In the genomic region with DNA sequence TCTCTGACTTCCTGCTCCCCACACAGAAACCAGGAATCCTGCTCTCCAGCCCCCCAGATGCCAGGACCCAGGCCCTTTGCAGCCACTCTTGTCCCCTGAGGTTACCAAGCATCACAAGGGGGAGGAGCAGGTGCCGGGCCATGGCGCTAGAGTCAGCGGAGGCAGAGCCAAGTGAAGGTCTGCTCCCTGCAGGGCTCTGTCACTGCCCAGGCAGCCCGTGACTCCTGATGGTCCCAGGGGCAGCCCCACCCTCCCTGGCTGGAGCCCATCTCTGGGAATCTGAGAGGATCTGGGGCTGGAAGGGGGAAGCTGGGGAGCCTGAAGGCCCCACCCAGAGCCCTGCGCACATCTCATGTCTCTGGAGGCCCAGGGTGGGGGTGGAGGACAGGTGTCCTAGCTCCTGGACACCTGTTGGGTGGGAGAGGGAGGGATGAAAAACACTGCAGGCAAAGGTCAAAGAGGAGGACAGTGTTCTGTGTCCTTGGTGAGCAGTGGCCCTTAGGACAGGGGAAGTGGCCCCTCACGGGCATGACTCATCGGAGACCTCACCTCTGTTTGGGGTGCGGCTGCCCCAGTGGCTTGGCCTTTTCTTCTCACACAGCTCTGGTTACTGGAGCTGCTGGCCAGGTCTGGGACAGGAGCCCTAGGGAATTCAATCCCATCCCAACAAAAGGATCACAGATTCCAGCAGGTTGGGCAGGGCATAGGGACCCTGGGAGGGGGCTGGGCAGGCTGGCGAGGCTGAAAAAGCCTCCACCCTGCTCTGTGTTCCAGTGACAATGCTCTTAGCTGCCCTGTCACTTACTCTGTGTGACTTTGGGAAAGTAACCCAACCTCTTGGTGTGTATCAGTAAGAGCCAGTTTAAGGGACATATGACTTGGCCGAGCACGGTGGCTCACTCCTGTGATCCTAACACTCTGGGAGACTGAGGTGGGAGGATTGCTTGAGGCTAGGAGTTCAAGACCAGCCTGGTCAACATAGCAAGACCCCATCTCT, we compare ENCODE assay signal across 2 cellular contexts.
TF ChIP-seq lines count a peak whose summit lies in the region.

PRSS36 (minus strand) TSS at position 173 of the 997 bp plus-strand sequence; CDS start at position 142, 31 bp downstream.

TF ChIP-seq in GM23338, 12 proteins besides CTCF, POLR2A, EP300 and RAD21 (continues in another document):
- no peak for TF ChIP-seq EZH2phosphoT487 (IDR thresholded peaks at IDR 0.05; ENCODE audit: unreplicated experiment)
- TF ChIP-seq CREB1 (CRISPR knock-in tag; IDR thresholded peaks at IDR 0.05; ENCODE audit: low read depth), result no peak
- TF ChIP-seq ETS1 (IDR thresholded peaks at IDR 0.05), result no peak
- TF ChIP-seq EZH2 (IDR thresholded peaks at IDR 0.05; ENCODE audit: low read depth, unreplicated experiment), result no peak
- TF ChIP-seq STAT1 (IDR thresholded peaks at IDR 0.05; ENCODE audit: unreplicated experiment), result no peak
- TF ChIP-seq, protein P1, sequence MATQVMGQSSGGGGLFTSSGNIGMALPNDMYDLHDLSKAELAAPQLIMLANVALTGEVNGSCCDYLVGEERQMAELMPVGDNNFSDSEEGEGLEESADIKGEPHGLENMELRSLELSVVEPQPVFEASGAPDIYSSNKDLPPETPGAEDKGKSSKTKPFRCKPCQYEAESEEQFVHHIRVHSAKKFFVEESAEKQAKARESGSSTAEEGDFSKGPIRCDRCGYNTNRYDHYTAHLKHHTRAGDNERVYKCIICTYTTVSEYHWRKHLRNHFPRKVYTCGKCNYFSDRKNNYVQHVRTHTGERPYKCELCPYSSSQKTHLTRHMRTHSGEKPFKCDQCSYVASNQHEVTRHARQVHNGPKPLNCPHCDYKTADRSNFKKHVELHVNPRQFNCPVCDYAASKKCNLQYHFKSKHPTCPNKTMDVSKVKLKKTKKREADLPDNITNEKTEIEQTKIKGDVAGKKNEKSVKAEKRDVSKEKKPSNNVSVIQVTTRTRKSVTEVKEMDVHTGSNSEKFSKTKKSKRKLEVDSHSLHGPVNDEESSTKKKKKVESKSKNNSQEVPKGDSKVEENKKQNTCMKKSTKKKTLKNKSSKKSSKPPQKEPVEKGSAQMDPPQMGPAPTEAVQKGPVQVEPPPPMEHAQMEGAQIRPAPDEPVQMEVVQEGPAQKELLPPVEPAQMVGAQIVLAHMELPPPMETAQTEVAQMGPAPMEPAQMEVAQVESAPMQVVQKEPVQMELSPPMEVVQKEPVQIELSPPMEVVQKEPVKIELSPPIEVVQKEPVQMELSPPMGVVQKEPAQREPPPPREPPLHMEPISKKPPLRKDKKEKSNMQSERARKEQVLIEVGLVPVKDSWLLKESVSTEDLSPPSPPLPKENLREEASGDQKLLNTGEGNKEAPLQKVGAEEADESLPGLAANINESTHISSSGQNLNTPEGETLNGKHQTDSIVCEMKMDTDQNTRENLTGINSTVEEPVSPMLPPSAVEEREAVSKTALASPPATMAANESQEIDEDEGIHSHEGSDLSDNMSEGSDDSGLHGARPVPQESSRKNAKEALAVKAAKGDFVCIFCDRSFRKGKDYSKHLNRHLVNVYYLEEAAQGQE (IDR thresholded peaks at IDR 0.05; ENCODE audit: unreplicated experiment), result no peak
- TF ChIP-seq POLR2AphosphoS5 (IDR thresholded peaks at IDR 0.05; ENCODE audit: low read depth), result no peak

TF ChIP-seq in K562, 482 proteins besides CTCF, POLR2A, EP300 and RAD21:
- 0 out of 2 replicates have a peak, but pooled peaks have one; percentile 9 for TF ChIP-seq ZNF121 (CRISPR knock-in tag; conservative IDR thresholded peaks at IDR 0.05)
- TF ChIP-seq, protein P2, sequence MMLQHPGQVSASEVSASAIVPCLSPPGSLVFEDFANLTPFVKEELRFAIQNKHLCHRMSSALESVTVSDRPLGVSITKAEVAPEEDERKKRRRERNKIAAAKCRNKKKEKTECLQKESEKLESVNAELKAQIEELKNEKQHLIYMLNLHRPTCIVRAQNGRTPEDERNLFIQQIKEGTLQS (IDR thresholded peaks at IDR 0.05), result peak; percentile 67
- TF ChIP-seq, protein P2 (CRISPR knock-in tag; conservative IDR thresholded peaks at IDR 0.05), result no peak
- no peak for TF ChIP-seq ZNF717 (CRISPR knock-in tag; IDR thresholded peaks at IDR 0.05)
- peak; percentile 22 for TF ChIP-seq PRDM10 (IDR thresholded peaks at IDR 0.05; ENCODE audit: partially characterized antibody)
- TF ChIP-seq LEF1 (IDR thresholded peaks at IDR 0.05), result no peak
- TF ChIP-seq JUND (IDR thresholded peaks at IDR 0.05; ENCODE audit: borderline replicate concordance, low read depth, low read length), result peak; percentile 55; the same call in 1 of the 2 replicates
- peak; percentile 43; the same call in 1 of the 3 replicates for TF ChIP-seq JUND (tag; IDR thresholded peaks at IDR 0.05; ENCODE audit: borderline replicate concordance, low read depth, low read length)
- TF ChIP-seq RNF219 (CRISPR knock-in tag; IDR thresholded peaks at IDR 0.05), result no peak
- no peak for TF ChIP-seq TBP (optimal IDR thresholded peaks at IDR 0.05; ENCODE audit: low read depth, low read length)
- TF ChIP-seq ZSCAN29 (IDR thresholded peaks at IDR 0.05), result no peak
- TF ChIP-seq, protein P3, sequence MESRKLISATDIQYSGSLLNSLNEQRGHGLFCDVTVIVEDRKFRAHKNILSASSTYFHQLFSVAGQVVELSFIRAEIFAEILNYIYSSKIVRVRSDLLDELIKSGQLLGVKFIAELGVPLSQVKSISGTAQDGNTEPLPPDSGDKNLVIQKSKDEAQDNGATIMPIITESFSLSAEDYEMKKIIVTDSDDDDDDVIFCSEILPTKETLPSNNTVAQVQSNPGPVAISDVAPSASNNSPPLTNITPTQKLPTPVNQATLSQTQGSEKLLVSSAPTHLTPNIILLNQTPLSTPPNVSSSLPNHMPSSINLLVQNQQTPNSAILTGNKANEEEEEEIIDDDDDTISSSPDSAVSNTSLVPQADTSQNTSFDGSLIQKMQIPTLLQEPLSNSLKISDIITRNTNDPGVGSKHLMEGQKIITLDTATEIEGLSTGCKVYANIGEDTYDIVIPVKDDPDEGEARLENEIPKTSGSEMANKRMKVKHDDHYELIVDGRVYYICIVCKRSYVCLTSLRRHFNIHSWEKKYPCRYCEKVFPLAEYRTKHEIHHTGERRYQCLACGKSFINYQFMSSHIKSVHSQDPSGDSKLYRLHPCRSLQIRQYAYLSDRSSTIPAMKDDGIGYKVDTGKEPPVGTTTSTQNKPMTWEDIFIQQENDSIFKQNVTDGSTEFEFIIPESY (CRISPR knock-in tag; IDR thresholded peaks at IDR 0.05), result peak; percentile 85
- TF ChIP-seq, protein P4, sequence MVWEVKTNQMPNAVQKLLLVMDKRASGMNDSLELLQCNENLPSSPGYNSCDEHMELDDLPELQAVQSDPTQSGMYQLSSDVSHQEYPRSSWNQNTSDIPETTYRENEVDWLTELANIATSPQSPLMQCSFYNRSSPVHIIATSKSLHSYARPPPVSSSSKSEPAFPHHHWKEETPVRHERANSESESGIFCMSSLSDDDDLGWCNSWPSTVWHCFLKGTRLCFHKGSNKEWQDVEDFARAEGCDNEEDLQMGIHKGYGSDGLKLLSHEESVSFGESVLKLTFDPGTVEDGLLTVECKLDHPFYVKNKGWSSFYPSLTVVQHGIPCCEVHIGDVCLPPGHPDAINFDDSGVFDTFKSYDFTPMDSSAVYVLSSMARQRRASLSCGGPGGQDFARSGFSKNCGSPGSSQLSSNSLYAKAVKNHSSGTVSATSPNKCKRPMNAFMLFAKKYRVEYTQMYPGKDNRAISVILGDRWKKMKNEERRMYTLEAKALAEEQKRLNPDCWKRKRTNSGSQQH (CRISPR knock-in tag; IDR thresholded peaks at IDR 0.05), result no peak
- no peak for TF ChIP-seq PRMT5 (CRISPR knock-in tag; IDR thresholded peaks at IDR 0.05)
- TF ChIP-seq POLR2H (tag; IDR thresholded peaks at IDR 0.05; ENCODE audit: low read depth), result no peak
- TF ChIP-seq HNRNPH1 (optimal IDR thresholded peaks at IDR 0.05; ENCODE audit: low read depth, low read length), result no peak
